ENCODE assay signal across 1 cellular context in genomic region chrX:154378799-154379568, GRCh38.
TF ChIP-seq lines count a peak whose summit lies in the region.

TSS of gene EMD (plus strand) at chrX:154379295. CDS start at chrX:154379485, 190 bp downstream.

TF ChIP-seq in GM23338, 12 proteins besides CTCF, POLR2A, EP300 and RAD21:
- no peak for TF ChIP-seq ETS1 (IDR thresholded peaks at IDR 0.05)
- TF ChIP-seq CREB1 (CRISPR knock-in tag; IDR thresholded peaks at IDR 0.05; ENCODE audit: low read depth), result peak; percentile 96
- no peak for TF ChIP-seq REST (IDR thresholded peaks at IDR 0.05; ENCODE audit: unreplicated experiment)
- TF ChIP-seq STAT1 (IDR thresholded peaks at IDR 0.05; ENCODE audit: unreplicated experiment), result no peak
- no peak for TF ChIP-seq EZH2phosphoT487 (IDR thresholded peaks at IDR 0.05; ENCODE audit: unreplicated experiment)
- TF ChIP-seq POLR2AphosphoS5 (IDR thresholded peaks at IDR 0.05; ENCODE audit: low read depth), result peak; percentile 68
- no peak for TF ChIP-seq ZNF114 (CRISPR knock-in tag; IDR thresholded peaks at IDR 0.05)
- no peak for TF ChIP-seq JUNB (IDR thresholded peaks at IDR 0.05; ENCODE audit: unreplicated experiment)
